In the genomic region with DNA sequence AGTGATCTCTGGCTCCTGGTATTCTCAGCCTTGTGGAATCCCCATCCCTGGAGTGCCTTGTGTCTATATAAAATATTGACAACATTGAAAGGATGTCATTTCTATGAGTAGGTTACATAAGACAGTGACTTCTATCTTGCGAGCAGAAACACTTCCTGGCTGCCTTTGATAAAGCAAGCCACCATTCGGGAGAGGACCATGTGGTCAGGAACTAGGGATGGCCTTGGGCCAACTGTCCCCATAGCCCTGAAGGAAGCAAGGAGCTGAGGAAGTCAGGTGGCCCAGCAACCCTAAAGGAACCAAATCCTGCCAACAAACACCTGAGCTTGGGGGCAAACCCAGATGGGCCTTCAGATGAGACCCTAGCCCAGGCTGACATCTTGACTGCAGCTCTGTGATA, we compare ENCODE assay signal across 17 cellular contexts.
DNase-seq lines count a peak whose midpoint lies in the region; FAIRE-seq and TF ChIP-seq lines count a peak whose summit lies in the region.
"Had no signal": no experiment of that assay in that cellular context is flagged by ENCODE, and none has a peak within 500 bp of the region (broad histone marks: within the 10 kb centered on the region; RNA-seq: fewer than 3 reads in every experiment).

No MANE protein-coding gene starts in this region.

- H3K23me2 ChIP-seq in H1 (ENCODE audit: low read depth, low read length): no peaks in the 10 kb centered on the region

- H3F3A ChIP-seq in neural progenitor cell (ENCODE audit: low read depth): no peaks in the 10 kb centered on the region

- POLR2A ChIA-PET in H1 (lab: Charles Lee; ENCODE audit: partially characterized antibody): no interaction called here

- H3K23ac ChIP-seq in H1 (ENCODE audit: insufficient read length): no peak overlapping the region

- H3K9ac ChIP-seq in H1 (replicated peaks in 1 of 4; ENCODE audit: extremely low read depth in 1 of 4, low read depth in 3 of 4, low read length in 3 of 4) (no peak overlapping the region), neural progenitor cell (no peak overlapping the region)
- H3K9ac ChIP-seq: BLaER1 treated with 17β-estradiol and CSF1 and Interleukin-3, amounts not matched to agents 10 nM and 100 nM had no signal

- H2BK120ac ChIP-seq in H1 (replicated peaks; ENCODE audit: low read depth, low read length): no peak overlapping the region

- H3K14ac ChIP-seq in H1 (ENCODE audit: insufficient read length): no peak overlapping the region

- H2BK12ac ChIP-seq in H1 (ENCODE audit: low read depth, low read length): 0 out of 2 replicates have a peak overlapping the region, but pooled peaks have one; percentile 17

- no peak overlapping the region for H2AK5ac ChIP-seq in H1 (ENCODE audit: low read depth, low read length)

- peaks cover 0 to 2% (median 0%) of the 10 kb centered on the region in 4 experiments; a peak in 1 of 7 replicates for H3K4me1 ChIP-seq in H1 (replicated peaks in 1 of 4; ENCODE audit: control insufficient read depth in 3 of 4, insufficient read depth in 4 of 4, low read length in 3 of 4)
- H3K4me1 ChIP-seq in neural progenitor cell: peaks cover 10% of the 10 kb centered on the region
- no peaks in the 10 kb centered on the region for H3K4me1 ChIP-seq in Peyer's patch
- H3K4me1 ChIP-seq: HAP-1 had no signal

- H2BK15ac ChIP-seq in H1 (ENCODE audit: low read length): no peak overlapping the region

- no peak overlapping the region for H3K56ac ChIP-seq in H1 (replicated peaks; ENCODE audit: insufficient read length, low read depth, low read length)

- H3K36me3 ChIP-seq in H1 (ENCODE audit: control insufficient read depth in 2 of 4, insufficient read depth in 4 of 4, low read length in 3 of 4) (no peaks in the 10 kb centered on the region), neural progenitor cell (no peaks in the 10 kb centered on the region), Peyer's patch (no peaks in the 10 kb centered on the region)
- H3K36me3 ChIP-seq: BLaER1 treated with 17β-estradiol and CSF1 and Interleukin-3, amounts not matched to agents 10 nM and 100 nM; HAP-1 had no signal

- H3K9me3 ChIP-seq in H1 (ENCODE audit: insufficient read depth in 2 of 2, low read depth in 1 of 2, low read length in 1 of 2) (no peaks in the 10 kb centered on the region), neural progenitor cell (ENCODE audit: low read depth) (no peaks in the 10 kb centered on the region), Peyer's patch (no peaks in the 10 kb centered on the region)
- H3K9me3 ChIP-seq: HAP-1 had no signal

- no peaks in the 10 kb centered on the region for H4K20me1 ChIP-seq in H1 (replicated peaks in 1 of 2; ENCODE audit: control insufficient read depth in 1 of 2, insufficient read depth in 2 of 2, low read length in 2 of 2)
- no peaks in the 10 kb centered on the region for H4K20me1 ChIP-seq in neural progenitor cell (ENCODE audit: low read depth)
- H4K20me1 ChIP-seq: BLaER1 treated with 17β-estradiol and CSF1 and Interleukin-3, amounts not matched to agents 10 nM and 100 nM had no signal

- DNase-seq in CMK (ENCODE audit: low read depth) (peak; percentile 26), OCI-M1 (lab: John Stamatoyannopoulos, UW) (peak; percentile 22), H1 (ENCODE audit: low read depth in 1 of 2, low spot score in 2 of 2) (no peak), neural progenitor cell (ENCODE audit: low spot score) (no peak), Peyer's patch (no peak), putamen (ENCODE audit: low spot score) (no peak)
- no peak for DNase-seq in stimulated activated CD4-positive, alpha-beta T cell treated with anti-CD3 and anti-CD28 coated beads, Interleukin-2, amount 100 ng/mL, for 48 hours
- DNase-seq: Caco-2; CD8-positive, alpha-beta T cell; KBM-7 had no signal

- TF ChIP-seq CTCF in H1 (IDR thresholded peaks at IDR 0.05; ENCODE audit: control extremely low read depth in 1 of 3, insufficient read depth in 1 of 3, low read depth in 1 of 3, low read length in 3 of 3) (no peak), neural progenitor cell (IDR thresholded peaks at IDR 0.05) (no peak), Peyer's patch (IDR thresholded peaks at IDR 0.05) (no peak)

- no peak for TF ChIP-seq RAD21 in H1 (IDR thresholded peaks at IDR 0.05 in 1 of 2, conservative IDR thresholded peaks at IDR 0.05 in 1 of 2; ENCODE audit: low read depth in 2 of 2, low read length in 2 of 2)

- H4K5ac ChIP-seq in H1 (ENCODE audit: insufficient read length, low read depth, low read length): no peak overlapping the region

- TF ChIP-seq EP300 in H1 (IDR thresholded peaks at IDR 0.05; ENCODE audit: borderline replicate concordance in 1 of 2, low read depth in 2 of 2, low read length in 2 of 2): no peak

- H2AFZ ChIP-seq in H1 (ENCODE audit: low read length) (no peak overlapping the region), neural progenitor cell (replicated peaks) (no peak overlapping the region)

- TF ChIP-seq POLR2A in H1 (IDR thresholded peaks at IDR 0.05; ENCODE audit: control extremely low read depth in 1 of 2, low read depth in 2 of 2, low read length in 2 of 2): no peak
- no peak for TF ChIP-seq POLR2A in Peyer's patch (IDR thresholded peaks at IDR 0.05)

- H3K9me3 Mint-ChIP-seq in neural progenitor cell: peaks cover 22% of the 10 kb centered on the region

- H3K36me3 Mint-ChIP-seq in neural progenitor cell: peaks cover 7% of the 10 kb centered on the region
- H3K36me3 Mint-ChIP-seq: CD8-positive, alpha-beta T cell had no signal

- H3K27ac ChIP-seq in H1 (ENCODE audit: low read depth, low read length) (no peak overlapping the region), neural progenitor cell (no peak overlapping the region), Peyer's patch (no peak overlapping the region)
- H3K27ac ChIP-seq: BLaER1 treated with 17β-estradiol and CSF1 and Interleukin-3, amounts not matched to agents 10 nM and 100 nM; HL-60 had no signal

- H3K4ac ChIP-seq in H1 (replicated peaks; ENCODE audit: insufficient read length, low read depth, low read length): no peak overlapping the region

- no peak overlapping the region for H4K8ac ChIP-seq in H1 (ENCODE audit: extremely low read depth, insufficient read depth, low read length)

- no peak overlapping the region for H3K4me3 Mint-ChIP-seq in neural progenitor cell
- H3K4me3 Mint-ChIP-seq: B cell; CD8-positive, alpha-beta T cell had no signal

- CTCF ChIA-PET in H1 (lab: Charles Lee; ENCODE audit: partially characterized antibody): interaction anchor here (1.1 to 1.2 kb wide), 2 partner anchors 19 to 23 kb away, joined by 3 to 4 read pairs; no protein-coding TSS in a partner anchor

- H3K27me3 Mint-ChIP-seq in neural progenitor cell (ENCODE audit: insufficient read depth, low read depth): peaks cover 2% of the 10 kb centered on the region
- H3K27me3 Mint-ChIP-seq: B cell had no signal

- H2BK20ac ChIP-seq in H1 (ENCODE audit: low read length): no peak overlapping the region

- no peak overlapping the region for H3K4me3 ChIP-seq in H1 (ENCODE audit: extremely low read depth in 1 of 4, insufficient read depth in 2 of 4, low read depth in 3 of 4, low read length in 4 of 4)
- no peak overlapping the region for H3K4me3 ChIP-seq in neural progenitor cell
- no peak overlapping the region for H3K4me3 ChIP-seq in Peyer's patch
- H3K4me3 ChIP-seq: BLaER1 treated with 17β-estradiol and CSF1 and Interleukin-3, amounts not matched to agents 10 nM and 100 nM; HAP-1 had no signal

- H3K27me3 ChIP-seq in H1 (replicated peaks in 1 of 4; ENCODE audit: control insufficient read depth in 3 of 4, extremely low read depth in 1 of 4, insufficient read depth in 3 of 4, low read length in 3 of 4) (no peaks in the 10 kb centered on the region), neural progenitor cell (no peaks in the 10 kb centered on the region), Peyer's patch (no peaks in the 10 kb centered on the region)
- H3K27me3 ChIP-seq: BLaER1 treated with 17β-estradiol and CSF1 and Interleukin-3, amounts not matched to agents 10 nM and 100 nM had no signal

- no peaks in the 10 kb centered on the region; a peak in 1 of 4 replicates for H3K79me2 ChIP-seq in H1 (ENCODE audit: control insufficient read depth in 1 of 2, insufficient read depth in 2 of 2, low read length in 2 of 2)
- no peaks in the 10 kb centered on the region for H3K79me2 ChIP-seq in neural progenitor cell (ENCODE audit: low read depth)

- H3K4me2 ChIP-seq in H1 (ENCODE audit: insufficient read depth in 1 of 2, low read depth in 2 of 2, low read length in 2 of 2) (no peak overlapping the region), neural progenitor cell (no peak overlapping the region)
- H3K4me2 ChIP-seq: BLaER1 treated with 17β-estradiol and CSF1 and Interleukin-3, amounts not matched to agents 10 nM and 100 nM had no signal

- WGBS in H1 (ENCODE audit: extremely low coverage in 1 of 2, insufficient coverage in 1 of 2, insufficient read length in 1 of 2, insufficient replicate concordance in 2 of 2, low coverage in 1 of 2, low lambda C conversion rate in 2 of 2, missing lambda C conversion rate in 1 of 2), 2 experiments: 86% methylated on average over 2 of the region's 2 CpGs; no CpG with 5 or more reads in 1 of the 2 experiments

- H3K27ac Mint-ChIP-seq in neural progenitor cell: peak overlapping the region; percentile 54
- H3K27ac Mint-ChIP-seq: B cell; CD8-positive, alpha-beta T cell had no signal

- peaks cover 15% of the 10 kb centered on the region for H3K4me1 Mint-ChIP-seq in neural progenitor cell

- H3K79me1 ChIP-seq in H1 (ENCODE audit: low read depth, low read length): no peaks in the 10 kb centered on the region

- no peak for FAIRE-seq in H1 (lab: Jason Lieb, UNC)
- FAIRE-seq: D721Med, G401.6, GM12891 had no signal

- H3K18ac ChIP-seq in H1 (ENCODE audit: extremely low read depth, low read length): no peak overlapping the region

- H2BK5ac ChIP-seq in H1 (ENCODE audit: low read depth, low read length): no peak overlapping the region

- H4K91ac ChIP-seq in H1 (replicated peaks; ENCODE audit: insufficient read length, low read length): no peak overlapping the region

TF ChIP-seq in H1, 55 proteins besides CTCF, POLR2A, EP300 and RAD21 (continues in another document):
- TF ChIP-seq CBX5 (IDR thresholded peaks at IDR 0.05; ENCODE audit: low read depth, low read length): no peak
- no peak for TF ChIP-seq MAFK (IDR thresholded peaks at IDR 0.05; ENCODE audit: low read depth, low read length)
- no peak for TF ChIP-seq TAF1 (IDR thresholded peaks at IDR 0.05; ENCODE audit: low read depth, low read length)

Comparison
In these comparisons a context has a peak if more than half of its experiments do, and no peak if none do; other contexts are left out.
1. DNase-seq: peak in CMK (single experiment) and OCI-M1 (single experiment); none in H1 (0 of 2), neural progenitor cell (single experiment), Peyer's patch (0 of 3), stimulated activated CD4-positive, alpha-beta T cell treated with anti-CD3 and anti-CD28 coated beads, Interleukin-2, amount 100 ng/mL, for 48 hours (0 of 2) and putamen (single experiment).